In genomic region chr2:46767706-46768105, GRCh38 we compare ENCODE assay signal across 31 cellular contexts.
"Had no signal": no experiment of that assay in that cellular context is flagged by ENCODE, and none has a peak within 500 bp of the region (broad histone marks: within the 10 kb centered on the region; RNA-seq: fewer than 3 reads in every experiment).

No MANE protein-coding gene starts in this region.

- H3K27me3 ChIP-seq: dorsolateral prefrontal cortex, gastrocnemius medialis, neural progenitor cell, suprapubic skin, transverse colon, upper lobe of right lung, uterus had no signal

- H3K36me3 Mint-ChIP-seq: neural progenitor cell had no signal

- H3K4me1 ChIP-seq: gastrocnemius medialis, neural progenitor cell, suprapubic skin, upper lobe of right lung, uterus had no signal

- H3K4me3 Mint-ChIP-seq: endodermal cell; memory B cell; mesothelial cell of epicardium; naive thymus-derived CD4-positive, alpha-beta T cell; nephron; neural progenitor cell; stimulated activated naive CD8-positive, alpha-beta T cell treated with anti-CD3 and anti-CD28 coated beads, Interleukin-15, amount 100 ng/mL, for 72 hours had no signal

- H3K9me3 ChIP-seq: gastrocnemius medialis, mucosa of descending colon, suprapubic skin, transverse colon, upper lobe of right lung, uterus had no signal

- H3K36me3 ChIP-seq: gastrocnemius medialis, neural progenitor cell, suprapubic skin, transverse colon, upper lobe of right lung, uterus had no signal

- H3K27ac Mint-ChIP-seq: endodermal cell; memory B cell; mesothelial cell of epicardium; naive thymus-derived CD4-positive, alpha-beta T cell; neural progenitor cell; progenitor cell of endocrine pancreas; stimulated activated naive CD8-positive, alpha-beta T cell treated with anti-CD3 and anti-CD28 coated beads, Interleukin-15, amount 100 ng/mL, for 72 hours had no signal

- H3K79me2 ChIP-seq: parathyroid adenoma had no signal

- H3K4me3 ChIP-seq: dorsolateral prefrontal cortex, gastrocnemius medialis, lung, mucosa of descending colon, neural progenitor cell, smooth muscle cell, suprapubic skin, transverse colon, upper lobe of right lung, uterus had no signal

- ATAC-seq: esophagus mucosa; gastrocnemius medialis; left lobe of liver; mucosa of descending colon; naive thymus-derived CD4-positive, alpha-beta T cell; sciatic nerve; stimulated activated naive CD8-positive, alpha-beta T cell treated with anti-CD3 and anti-CD28 coated beads, Interleukin-15, amount 100 ng/mL, for 72 hours; upper lobe of right lung had no signal

- H3K4me1 Mint-ChIP-seq: neural progenitor cell; stimulated activated naive CD8-positive, alpha-beta T cell treated with anti-CD3 and anti-CD28 coated beads, Interleukin-15, amount 100 ng/mL, for 72 hours had no signal

- DNase-seq: dorsolateral prefrontal cortex; effector CD8-positive, alpha-beta T cell; endodermal cell; foreskin fibroblast; gastrocnemius medialis; head of caudate nucleus; kidney; mucosa of descending colon; naive thymus-derived CD4-positive, alpha-beta T cell; stimulated activated CD4-positive, alpha-beta T cell treated with anti-CD3 and anti-CD28 coated beads, Interleukin-12 subunit alpha, Interleukin-12 subunit beta, amount 100 ng/mL, for 4 hours; stimulated activated CD4-positive, alpha-beta T cell treated with anti-CD3 and anti-CD28 coated beads, Interleukin-1b, Interleukin-23, amount 100 ng/mL, for 48 hours; stimulated activated CD4-positive, alpha-beta T cell treated with anti-CD3 and anti-CD28 coated beads, Interleukin-4, amount 100 ng/mL, for 1 hour; stimulated activated CD8-positive, alpha-beta memory T cell treated with anti-CD3 and anti-CD28 coated beads, Interleukin-4, amount 100 ng/mL, for 48 hours; stimulated activated naive CD4-positive, alpha-beta T cell; stimulated activated naive CD8-positive, alpha-beta T cell treated with anti-CD3 and anti-CD28 coated beads, Interleukin-15, amount 100 ng/mL, for 72 hours; transverse colon; upper lobe of right lung; uterus had no signal

- H3K9ac ChIP-seq: neural progenitor cell, parathyroid adenoma had no signal

- H2AFZ ChIP-seq: neural progenitor cell, parathyroid adenoma had no signal

- H3K9me3 Mint-ChIP-seq: naive thymus-derived CD4-positive, alpha-beta T cell; nephron; neural progenitor cell had no signal

- FAIRE-seq: kidney had no signal

- H3K27ac ChIP-seq: dorsolateral prefrontal cortex, epithelial cell of prostate, gastrocnemius medialis, neural progenitor cell, parathyroid adenoma, suprapubic skin, transverse colon, upper lobe of right lung, uterus had no signal

- H3K27me3 Mint-ChIP-seq: memory B cell; progenitor cell of endocrine pancreas; stimulated activated naive CD8-positive, alpha-beta T cell treated with anti-CD3 and anti-CD28 coated beads, Interleukin-15, amount 100 ng/mL, for 72 hours had no signal

- H3K4me2 ChIP-seq: neural progenitor cell, smooth muscle cell had no signal
